24 cellular contexts compared by ENCODE assay signal in genomic region chr16:17475104-17475503, GRCh38. TPM values are rescaled to one million over a fixed set of nuclear protein-coding genes. Genes with fewer than 3 reads are reported as not detected.
DNase-seq lines count a peak whose midpoint lies in the region; ATAC-seq and TF ChIP-seq lines count a peak whose summit lies in the region.
"Had no signal": no experiment of that assay in that cellular context is flagged by ENCODE, and none has a peak within 500 bp of the region (broad histone marks: within the 10 kb centered on the region; RNA-seq: fewer than 3 reads in every experiment).

No MANE protein-coding gene starts in this region.

- WGBS in body of pancreas, 2 donors = 60 to 72% methylated on average over 7 of the region's 7 CpGs

- no peaks in the 10 kb centered on the region for H3K9me3 ChIP-seq in body of pancreas
- H3K9me3 ChIP-seq: gastroesophageal sphincter, Peyer's patch, sigmoid colon, tibial nerve had no signal

- no peaks in the 10 kb centered on the region for H3K36me3 ChIP-seq in body of pancreas (replicated peaks in 1 of 2; ENCODE audit: insufficient read depth in 1 of 2, low read depth in 2 of 2)
- H3K36me3 ChIP-seq: gastroesophageal sphincter, Peyer's patch, sigmoid colon, tibial nerve had no signal

- intact Hi-C loops in activated T-helper 2 cell treated with anti-CD3 and anti-CD28 coated beads, Interferon-gamma antibody, Interleukin-2, Interleukin-4, amounts not matched to agents 10 μg/mL and 5 μg/mL and 100 μg/mL, durations not matched to agents 14 hours and 24 hours and 36 hours (cut with micrococcal nuclease) = loop anchor here (2.0 kb wide), 1 partner anchor 236 kb away; no protein-coding TSS in a partner anchor
- intact Hi-C loops in body of pancreas (cut with DNase I) = no loop called here

- H3K4me3 ChIP-seq in NB4 (ENCODE audit: low read depth, low read length) (peak overlapping the region; percentile 35), body of pancreas (no peak overlapping the region)
- H3K4me3 ChIP-seq: gastroesophageal sphincter, hepatocyte, Peyer's patch, sigmoid colon, tibial nerve had no signal

- peaks cover 40% of the 10 kb centered on the region for H3K4me1 Mint-ChIP-seq in activated T-helper 2 cell treated with anti-CD3 and anti-CD28 coated beads, Interferon-gamma antibody, Interleukin-2, Interleukin-4, amounts not matched to agents 10 μg/mL and 5 μg/mL and 100 μg/mL, durations not matched to agents 14 hours and 24 hours and 36 hours (ENCODE audit: low read depth)
- H3K4me1 Mint-ChIP-seq in stimulated activated naive B cell treated with anti-CD40 and anti-IgM and Interleukin-4, amounts not matched to agents 10 μg/mL and 1 μg/mL and 100 μg/mL, for 72 hours = peaks cover 38 to 55% of the 10 kb centered on the region in 2 donors

- no peak overlapping the region for H3K4me3 Mint-ChIP-seq in activated T-helper 2 cell treated with anti-CD3 and anti-CD28 coated beads, Interferon-gamma antibody, Interleukin-2, Interleukin-4, amounts not matched to agents 10 μg/mL and 5 μg/mL and 100 μg/mL, durations not matched to agents 14 hours and 24 hours and 36 hours (ENCODE audit: low read depth)
- H3K4me3 Mint-ChIP-seq in stimulated activated naive B cell treated with anti-CD40 and anti-IgM and Interleukin-4, amounts not matched to agents 10 μg/mL and 1 μg/mL and 100 μg/mL, for 72 hours = peak overlapping the region; percentile 30 to 69

- peak overlapping the region in 1 of 2 donors; percentile 85 for H3K27ac Mint-ChIP-seq in activated naive CD4-positive, alpha-beta T cell treated with anti-CD3 and anti-CD28 coated beads, Interleukin-2, amount 50 U/mL, for 72 hours
- peak overlapping the region; percentile 60 for H3K27ac Mint-ChIP-seq in activated T-helper 2 cell treated with anti-CD3 and anti-CD28 coated beads, Interferon-gamma antibody, Interleukin-2, Interleukin-4, amounts not matched to agents 10 μg/mL and 5 μg/mL and 100 μg/mL, durations not matched to agents 14 hours and 24 hours and 36 hours
- H3K27ac Mint-ChIP-seq in stimulated activated naive B cell treated with anti-CD40 and anti-IgM and Interleukin-4, amounts not matched to agents 10 μg/mL and 1 μg/mL and 100 μg/mL, for 72 hours = peak overlapping the region; percentile 86
- H3K27ac Mint-ChIP-seq: progenitor cell of endocrine pancreas had no signal

- no peaks in the 10 kb centered on the region for H3K9me3 Mint-ChIP-seq in activated naive CD4-positive, alpha-beta T cell treated with anti-CD3 and anti-CD28 coated beads, Interleukin-2, amount 50 U/mL, for 72 hours
- H3K9me3 Mint-ChIP-seq in activated T-helper 2 cell treated with anti-CD3 and anti-CD28 coated beads, Interferon-gamma antibody, Interleukin-2, Interleukin-4, amounts not matched to agents 10 μg/mL and 5 μg/mL and 100 μg/mL, durations not matched to agents 14 hours and 24 hours and 36 hours = no peaks in the 10 kb centered on the region
- no peaks in the 10 kb centered on the region for H3K9me3 Mint-ChIP-seq in stimulated activated naive B cell treated with anti-CD40 and anti-IgM and Interleukin-4, amounts not matched to agents 10 μg/mL and 1 μg/mL and 100 μg/mL, for 72 hours

- DNase-seq in activated naive CD4-positive, alpha-beta T cell treated with anti-CD3 and anti-CD28 coated beads, Interleukin-2, amount 50 U/mL, for 72 hours (ENCODE audit: low spot score in 2 of 2) = no peak
- DNase-seq in activated naive CD4-positive, alpha-beta T cell treated with anti-CD3 and anti-CD28 coated beads, Interleukin-2, amount 50 U/mL, for 16 hours = no peak
- DNase-seq in NB4 (ENCODE audit: low read depth) (no peak), body of pancreas (no peak)
- DNase-seq in activated T-helper 2 cell treated with anti-CD3 and anti-CD28 coated beads, Interferon-gamma antibody, Interleukin-2, Interleukin-4, amounts not matched to agents 10 μg/mL and 5 μg/mL and 100 μg/mL, durations not matched to agents 14 hours and 24 hours and 36 hours (ENCODE audit: low spot score) = no peak
- DNase-seq in stimulated activated naive B cell treated with anti-CD40 and anti-IgM and Interleukin-4, amounts not matched to agents 10 μg/mL and 1 μg/mL and 100 μg/mL, for 72 hours = no peak
- no peak for DNase-seq in activated effector memory CD4-positive, alpha-beta T cell treated with Interleukin-2 at 50 U/mL for 16 hours
- DNase-seq: Calu3; cerebellar nuclear complex; DMS79 treated with DMSO at 0.1 percent for 48 hours; left cardiac atrium; mammary epithelial cell; NCI-H1105; NCI-H1930; NCI-H526 treated with DMSO at 0.1 percent for 48 hours; SIG-M5; sigmoid colon; stimulated activated CD4-positive, alpha-beta T cell treated with anti-CD3 and anti-CD28 coated beads, Interleukin-15, amount 100 ng/mL, for 24 hours had no signal

- H3K27ac ChIP-seq in body of pancreas = no peak overlapping the region
- H3K27ac ChIP-seq: C4-2B, gastroesophageal sphincter, hepatocyte, Peyer's patch, sigmoid colon had no signal

- peak; percentile 10 to 51 for ATAC-seq in activated naive CD4-positive, alpha-beta T cell treated with anti-CD3 and anti-CD28 coated beads, Interleukin-2, amount 50 U/mL, for 72 hours
- ATAC-seq in stimulated activated naive B cell treated with anti-CD40 and anti-IgM and Interleukin-4, amounts not matched to agents 10 μg/mL and 1 μg/mL and 100 μg/mL, for 72 hours (replicated peaks) = no peak
- ATAC-seq in body of pancreas = no peak
- ATAC-seq: gastroesophageal sphincter, left cardiac atrium had no signal

- peaks cover 1% of the 10 kb centered on the region for H3K27me3 Mint-ChIP-seq in activated T-helper 2 cell treated with anti-CD3 and anti-CD28 coated beads, Interferon-gamma antibody, Interleukin-2, Interleukin-4, amounts not matched to agents 10 μg/mL and 5 μg/mL and 100 μg/mL, durations not matched to agents 14 hours and 24 hours and 36 hours (ENCODE audit: low read depth)
- peaks cover under 1 to 2% of the 10 kb centered on the region in 2 donors for H3K27me3 Mint-ChIP-seq in stimulated activated naive B cell treated with anti-CD40 and anti-IgM and Interleukin-4, amounts not matched to agents 10 μg/mL and 1 μg/mL and 100 μg/mL, for 72 hours

- TF ChIP-seq CTCF in NB4 (IDR thresholded peaks at IDR 0.05; ENCODE audit: low read depth, low read length) = no peak
- TF ChIP-seq CTCF in body of pancreas (IDR thresholded peaks at IDR 0.05) = no peak

- H3K4me1 ChIP-seq in body of pancreas = peaks cover 16% of the 10 kb centered on the region

- TF ChIP-seq POLR2A in NB4 (IDR thresholded peaks at IDR 0.05; ENCODE audit: extremely low read depth, insufficient read length) = no peak
- TF ChIP-seq POLR2A in body of pancreas (IDR thresholded peaks at IDR 0.05) = no peak

- H3K36me3 Mint-ChIP-seq in activated naive CD4-positive, alpha-beta T cell treated with anti-CD3 and anti-CD28 coated beads, Interleukin-2, amount 50 U/mL, for 72 hours = peaks cover 0 to under 1% of the 10 kb centered on the region in 2 donors
- H3K36me3 Mint-ChIP-seq in activated T-helper 2 cell treated with anti-CD3 and anti-CD28 coated beads, Interferon-gamma antibody, Interleukin-2, Interleukin-4, amounts not matched to agents 10 μg/mL and 5 μg/mL and 100 μg/mL, durations not matched to agents 14 hours and 24 hours and 36 hours (ENCODE audit: low read depth) = no peaks in the 10 kb centered on the region
- H3K36me3 Mint-ChIP-seq in stimulated activated naive B cell treated with anti-CD40 and anti-IgM and Interleukin-4, amounts not matched to agents 10 μg/mL and 1 μg/mL and 100 μg/mL, for 72 hours = peaks cover 2 to 10% of the 10 kb centered on the region in 2 donors

- H3K27me3 ChIP-seq in body of pancreas = no peaks in the 10 kb centered on the region
- H3K27me3 ChIP-seq: hepatocyte, Peyer's patch, tibial nerve had no signal

RNA-seq across cellular contexts. Expression of gene XYLT1, which starts 4.3 kb away (rescaled TPM):
- 10 to 100 TPM in 1 of 2 donors, 1 to 10 TPM in 1; 4.6 to 12.9 TPM for total RNA-seq in activated naive CD4-positive, alpha-beta T cell treated with anti-CD3 and anti-CD28 coated beads, Interleukin-2, amount 50 U/mL, for 72 hours
- total RNA-seq in activated T-helper 2 cell treated with anti-CD3 and anti-CD28 coated beads, Interferon-gamma antibody, Interleukin-2, Interleukin-4, amounts not matched to agents 10 μg/mL and 5 μg/mL and 100 μg/mL, durations not matched to agents 14 hours and 24 hours and 36 hours = 15.7 and 18.9 TPM in 2 replicates
- total RNA-seq in body of pancreas = 10 to 100 TPM in 1 of 2 donors, 1 to 10 TPM in 1; 6.0 to 15.2 TPM

Comparison
In these comparisons a context has a peak if more than half of its experiments do, and no peak if none do; other contexts are left out.
1. ATAC-seq: peak in activated naive CD4-positive, alpha-beta T cell treated with anti-CD3 and anti-CD28 coated beads, Interleukin-2, amount 50 U/mL, for 72 hours (2 of 2); none in stimulated activated naive B cell treated with anti-CD40 and anti-IgM and Interleukin-4, amounts not matched to agents 10 μg/mL and 1 μg/mL and 100 μg/mL, for 72 hours (0 of 2) and body of pancreas (single experiment).